19 cellular contexts compared by ENCODE assay signal in the genomic region with DNA sequence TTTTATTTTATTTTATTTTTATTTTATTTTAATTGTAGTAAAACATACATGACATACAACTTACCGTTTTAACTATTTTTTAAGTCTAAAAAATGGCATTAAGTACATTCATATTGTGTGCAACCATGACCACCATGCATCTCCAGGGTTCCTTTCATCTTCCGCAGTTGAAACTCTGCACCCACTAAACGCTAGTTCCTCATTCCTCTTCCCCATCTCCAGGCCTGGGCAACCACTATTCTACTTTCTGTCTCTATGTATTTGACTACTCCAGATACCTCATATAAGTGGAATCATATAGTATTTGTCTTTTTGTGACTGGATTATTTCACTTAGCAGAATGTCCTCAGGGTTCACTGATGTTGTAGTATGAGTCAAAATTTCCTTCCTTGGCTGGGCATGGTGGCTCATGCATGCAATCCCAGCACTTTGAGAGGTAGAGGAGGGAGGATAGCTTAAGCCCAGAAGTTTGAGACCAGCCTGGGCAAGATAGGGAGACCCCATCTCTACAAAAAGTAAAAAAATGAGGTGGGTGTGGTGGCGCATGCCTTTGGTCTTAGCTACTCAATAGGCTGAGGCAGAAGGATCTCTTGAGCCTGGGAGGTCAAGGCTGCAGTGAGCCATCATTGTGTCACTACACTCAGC.
"Had no signal": no experiment of that assay in that cellular context is flagged by ENCODE, and none has a peak within 500 bp of the region (broad histone marks: within the 10 kb centered on the region; RNA-seq: fewer than 3 reads in every experiment).

No MANE protein-coding gene starts in this region.

- H3K9me3 ChIP-seq: esophagus squamous epithelium, heart right ventricle, left ventricle myocardium inferior, mucosa of descending colon, prostate gland, right atrium auricular region, suprapubic skin had no signal

- H3K36me3 ChIP-seq: esophagus squamous epithelium, heart right ventricle, left ventricle myocardium inferior, prostate gland, right atrium auricular region, suprapubic skin had no signal

- ATAC-seq: activated naive CD4-positive, alpha-beta T cell treated with anti-CD3 and anti-CD28 coated beads, Interleukin-2, amount 50 U/mL, for 72 hours; heart right ventricle; mucosa of descending colon; stimulated activated naive CD8-positive, alpha-beta T cell treated with anti-CD3 and anti-CD28 coated beads, Interleukin-15, amount 100 ng/mL, for 72 hours had no signal

- H3K4me3 ChIP-seq: esophagus squamous epithelium, heart right ventricle, left ventricle myocardium inferior, mucosa of descending colon, prostate gland, right atrium auricular region, suprapubic skin had no signal

- H3K27me3 ChIP-seq: right atrium auricular region had no signal

- H3K4me1 ChIP-seq: prostate gland, right atrium auricular region had no signal

- DNase-seq: activated CD4-positive, alpha-beta T cell treated with anti-CD3 and anti-CD28 coated beads for 1 hour; activated CD4-positive, alpha-beta T cell treated with anti-CD3 and anti-CD28 coated beads, Interleukin-2, amount 50 U/mL, for 48 hours; activated gamma-delta T cell; effector CD4-positive, alpha-beta T cell; esophagus squamous epithelium; heart right ventricle; immature natural killer cell; kidney glomerular epithelial cell; left ventricle myocardium inferior; mucosa of descending colon; naive B cell; stimulated activated CD4-positive, alpha-beta T cell treated with anti-CD3 and anti-CD28 coated beads, Interleukin-2, amount 100 ng/mL, for 24 hours; stimulated activated naive CD8-positive, alpha-beta T cell treated with anti-CD3 and anti-CD28 coated beads, Interleukin-15, amount 100 ng/mL, for 72 hours; trophoblast cell had no signal

- H3K27ac ChIP-seq: esophagus squamous epithelium, heart right ventricle, left ventricle myocardium inferior, prostate gland, right atrium auricular region, suprapubic skin, VCaP had no signal
